ENCODE assay signal across 9 cellular contexts in the genomic region with DNA sequence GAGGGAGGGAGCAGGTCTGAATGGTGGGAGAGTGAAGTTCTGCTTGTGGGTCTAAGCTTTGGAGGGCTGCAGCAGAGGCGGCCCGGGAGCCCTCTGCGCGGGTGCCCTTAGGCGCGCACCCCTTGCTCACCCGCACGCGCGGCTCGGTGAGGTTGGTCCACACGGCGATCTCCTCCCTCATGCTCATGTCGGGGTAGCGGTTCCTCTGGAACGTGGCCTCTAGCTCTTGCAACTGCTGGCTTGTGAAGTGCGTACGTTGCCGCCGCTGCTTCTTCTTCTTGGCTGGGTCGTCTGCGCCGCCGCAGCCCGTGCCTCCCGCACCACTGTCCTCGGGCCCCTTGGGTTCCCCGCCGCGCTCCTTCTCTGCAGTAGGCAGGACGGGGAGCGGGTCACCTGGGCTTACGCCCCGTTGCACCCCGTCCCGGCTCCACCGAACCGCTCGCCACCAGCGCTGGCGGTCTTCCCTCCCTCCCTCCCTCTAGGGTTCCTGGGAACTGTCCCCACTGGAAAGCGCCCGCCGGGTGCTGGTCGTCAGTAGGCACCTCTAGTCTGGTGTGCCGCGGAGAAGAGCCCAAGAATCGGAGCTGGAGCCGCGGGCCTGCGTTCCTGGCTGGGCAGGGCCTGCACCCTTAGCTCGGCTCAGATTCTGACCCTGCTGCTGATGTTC. TPM values are rescaled to one million over a fixed set of nuclear protein-coding genes. Genes with fewer than 3 reads are reported as not detected.
DNase-seq lines count a peak whose midpoint lies in the region; ATAC-seq and TF ChIP-seq lines count a peak whose summit lies in the region.
"Had no signal": no experiment of that assay in that cellular context is flagged by ENCODE, and none has a peak within 500 bp of the region (broad histone marks: within the 10 kb centered on the region; RNA-seq: fewer than 3 reads in every experiment).

No MANE protein-coding gene starts in this region.

- H3K27ac ChIP-seq in upper lobe of right lung: no peak overlapping the region

- ATAC-seq in natural killer cell treated with Interleukin-12 subunit alpha and Interleukin-12 subunit beta and Interleukin-15 and Interleukin-18, amount 100 ng/mL, for 72 hours: peak; percentile 7 to 10
- no peak for ATAC-seq in natural killer cell
- ATAC-seq in left lobe of liver: peak; percentile 31
- peak; percentile 2 for ATAC-seq in upper lobe of right lung

- H3K9me3 ChIP-seq in upper lobe of right lung: no peaks in the 10 kb centered on the region

- no peak overlapping the region for H3K27ac Mint-ChIP-seq in natural killer cell treated with Interleukin-12 subunit alpha and Interleukin-12 subunit beta and Interleukin-15 and Interleukin-18, amount 100 ng/mL, for 72 hours
- H3K27ac Mint-ChIP-seq in natural killer cell: no peak overlapping the region
- H3K27ac Mint-ChIP-seq in activated T-helper 2 cell treated with anti-CD3 and anti-CD28 coated beads, Interferon-gamma antibody, Interleukin-2, Interleukin-4, amounts not matched to agents 10 μg/mL and 5 μg/mL and 100 μg/mL, durations not matched to agents 14 hours and 24 hours and 36 hours: no peak overlapping the region

- peaks cover 24% of the 10 kb centered on the region for H3K4me1 ChIP-seq in upper lobe of right lung

- peak overlapping the region; percentile 34 for H3K4me3 ChIP-seq in upper lobe of right lung

- peaks cover 57 to 63% of the 10 kb centered on the region in 2 donors for H3K27me3 Mint-ChIP-seq in natural killer cell treated with Interleukin-12 subunit alpha and Interleukin-12 subunit beta and Interleukin-15 and Interleukin-18, amount 100 ng/mL, for 72 hours
- H3K27me3 Mint-ChIP-seq in natural killer cell (ENCODE audit: low read depth in 2 of 2): peaks cover 51 to 70% of the 10 kb centered on the region in 2 donors
- H3K27me3 Mint-ChIP-seq in activated T-helper 2 cell treated with anti-CD3 and anti-CD28 coated beads, Interferon-gamma antibody, Interleukin-2, Interleukin-4, amounts not matched to agents 10 μg/mL and 5 μg/mL and 100 μg/mL, durations not matched to agents 14 hours and 24 hours and 36 hours (ENCODE audit: low read depth): peaks cover 74% of the 10 kb centered on the region

- no peaks in the 10 kb centered on the region for H3K9me3 Mint-ChIP-seq in natural killer cell treated with Interleukin-12 subunit alpha and Interleukin-12 subunit beta and Interleukin-15 and Interleukin-18, amount 100 ng/mL, for 72 hours
- H3K9me3 Mint-ChIP-seq in natural killer cell: no peaks in the 10 kb centered on the region
- peaks cover 7% of the 10 kb centered on the region for H3K9me3 Mint-ChIP-seq in activated T-helper 2 cell treated with anti-CD3 and anti-CD28 coated beads, Interferon-gamma antibody, Interleukin-2, Interleukin-4, amounts not matched to agents 10 μg/mL and 5 μg/mL and 100 μg/mL, durations not matched to agents 14 hours and 24 hours and 36 hours

- peaks cover 9% of the 10 kb centered on the region for H3K36me3 Mint-ChIP-seq in natural killer cell treated with Interleukin-12 subunit alpha and Interleukin-12 subunit beta and Interleukin-15 and Interleukin-18, amount 100 ng/mL, for 72 hours
- H3K36me3 Mint-ChIP-seq in natural killer cell: no peaks in the 10 kb centered on the region
- H3K36me3 Mint-ChIP-seq in activated T-helper 2 cell treated with anti-CD3 and anti-CD28 coated beads, Interferon-gamma antibody, Interleukin-2, Interleukin-4, amounts not matched to agents 10 μg/mL and 5 μg/mL and 100 μg/mL, durations not matched to agents 14 hours and 24 hours and 36 hours (ENCODE audit: low read depth): peaks cover 9% of the 10 kb centered on the region

- no peaks in the 10 kb centered on the region for H3K36me3 ChIP-seq in upper lobe of right lung

- intact Hi-C loops in natural killer cell (cut with micrococcal nuclease) (no loop called here), upper lobe of right lung (cut with DNase I) (no loop called here)
- intact Hi-C loops in activated T-helper 2 cell treated with anti-CD3 and anti-CD28 coated beads, Interferon-gamma antibody, Interleukin-2, Interleukin-4, amounts not matched to agents 10 μg/mL and 5 μg/mL and 100 μg/mL, durations not matched to agents 14 hours and 24 hours and 36 hours (cut with micrococcal nuclease): no loop called here

- H3K27me3 ChIP-seq in upper lobe of right lung: peaks cover 91% of the 10 kb centered on the region

- H3K4me3 Mint-ChIP-seq in natural killer cell treated with Interleukin-12 subunit alpha and Interleukin-12 subunit beta and Interleukin-15 and Interleukin-18, amount 100 ng/mL, for 72 hours: peak overlapping the region; percentile 15
- no peak overlapping the region for H3K4me3 Mint-ChIP-seq in natural killer cell
- peak overlapping the region; percentile 26 for H3K4me3 Mint-ChIP-seq in activated T-helper 2 cell treated with anti-CD3 and anti-CD28 coated beads, Interferon-gamma antibody, Interleukin-2, Interleukin-4, amounts not matched to agents 10 μg/mL and 5 μg/mL and 100 μg/mL, durations not matched to agents 14 hours and 24 hours and 36 hours (ENCODE audit: low read depth)

- H3K4me1 Mint-ChIP-seq in natural killer cell treated with Interleukin-12 subunit alpha and Interleukin-12 subunit beta and Interleukin-15 and Interleukin-18, amount 100 ng/mL, for 72 hours (ENCODE audit: low read depth in 2 of 2): peaks cover 13 to 14% of the 10 kb centered on the region in 2 donors
- peaks cover 11 to 29% of the 10 kb centered on the region in 2 donors for H3K4me1 Mint-ChIP-seq in natural killer cell
- peaks cover 28% of the 10 kb centered on the region for H3K4me1 Mint-ChIP-seq in activated T-helper 2 cell treated with anti-CD3 and anti-CD28 coated beads, Interferon-gamma antibody, Interleukin-2, Interleukin-4, amounts not matched to agents 10 μg/mL and 5 μg/mL and 100 μg/mL, durations not matched to agents 14 hours and 24 hours and 36 hours (ENCODE audit: low read depth)

- no peak for DNase-seq in natural killer cell treated with Interleukin-12 subunit alpha and Interleukin-12 subunit beta and Interleukin-15 and Interleukin-18, amount 100 ng/mL, for 72 hours (ENCODE audit: low spot score)
- no peak for DNase-seq in natural killer cell
- no peak for DNase-seq in activated T-helper 2 cell treated with anti-CD3 and anti-CD28 coated beads, Interferon-gamma antibody, Interleukin-2, Interleukin-4, amounts not matched to agents 10 μg/mL and 5 μg/mL and 100 μg/mL, durations not matched to agents 14 hours and 24 hours and 36 hours (ENCODE audit: low spot score)
- no peak for DNase-seq in left lobe of liver (ENCODE audit: low spot score)
- DNase-seq in upper lobe of right lung: no peak
- no peak for DNase-seq in NCI-H524 treated with DMSO at 0.1 percent for 48 hours (lab: John Stamatoyannopoulos, UW)
- no peak for DNase-seq in NCI-H1105 treated with DMSO at 0.1 percent for 48 hours (lab: John Stamatoyannopoulos, UW)
- DNase-seq in AML-193 (lab: John Stamatoyannopoulos, UW): no peak
- DNase-seq: stimulated activated CD4-positive, alpha-beta T cell treated with anti-CD3 and anti-CD28 coated beads, Interleukin-2, amount 100 ng/mL, for 48 hours had no signal

- TF ChIP-seq CTCF in natural killer cell (IDR thresholded peaks at IDR 0.05): no peak
- TF ChIP-seq CTCF in upper lobe of right lung (IDR thresholded peaks at IDR 0.05): no peak

RNA-seq across cellular contexts. Expression of gene PITX1, which starts 2.7 kb away (rescaled TPM):
- not detected for total RNA-seq in natural killer cell treated with Interleukin-12 subunit alpha and Interleukin-12 subunit beta and Interleukin-15 and Interleukin-18, amount 100 ng/mL, for 72 hours
- total RNA-seq in natural killer cell (not detected), left lobe of liver (0.40 TPM), upper lobe of right lung (not detected)
- total RNA-seq in activated T-helper 2 cell treated with anti-CD3 and anti-CD28 coated beads, Interferon-gamma antibody, Interleukin-2, Interleukin-4, amounts not matched to agents 10 μg/mL and 5 μg/mL and 100 μg/mL, durations not matched to agents 14 hours and 24 hours and 36 hours: 0.39 and 0.46 TPM in 2 replicates

Comparison
In these comparisons a context has a peak if more than half of its experiments do, and no peak if none do; other contexts are left out.
1. ATAC-seq: peak in natural killer cell treated with Interleukin-12 subunit alpha and Interleukin-12 subunit beta and Interleukin-15 and Interleukin-18, amount 100 ng/mL, for 72 hours (2 of 2), left lobe of liver (single experiment) and upper lobe of right lung (single experiment); none in natural killer cell (0 of 3).